ENCODE assay signal across 9 cellular contexts in genomic region chr14:103480595-103480994, GRCh38. TPM values are rescaled to one million over a fixed set of nuclear protein-coding genes. Genes with fewer than 3 reads are reported as not detected.
DNase-seq lines count a peak whose midpoint lies in the region; ATAC-seq, FAIRE-seq and TF ChIP-seq lines count a peak whose summit lies in the region.
"Had no signal": no experiment of that assay in that cellular context is flagged by ENCODE, and none has a peak within 500 bp of the region (broad histone marks: within the 10 kb centered on the region; RNA-seq: fewer than 3 reads in every experiment).

No MANE protein-coding gene starts in this region.

- H3K9me3 Mint-ChIP-seq in WTC11: no peaks in the 10 kb centered on the region

- ATAC-seq in GM18498 (IDR thresholded peaks at IDR 0.05; ENCODE audit: unreplicated experiment): peak; percentile 65
- ATAC-seq in GM21576 (IDR thresholded peaks at IDR 0.05; ENCODE audit: unreplicated experiment): peak; percentile 72
- no peak for ATAC-seq in WTC11

- peak; percentile 2 for DNase-seq in NOMO-1 treated with dmso at 0.1 percent for 144 hours (lab: John Stamatoyannopoulos, UW; ENCODE audit: unreplicated experiment)
- no peak for DNase-seq in epithelial cell of prostate (ENCODE audit: low read depth, low spot score)
- DNase-seq in frontal cortex (ENCODE audit: low spot score in 2 of 2): no peak
- no peak for DNase-seq in NCI-H345 (lab: John Stamatoyannopoulos, UW)
- DNase-seq in LoVo (ENCODE audit: low spot score): no peak
- no peak for DNase-seq in WTC11 (ENCODE audit: low spot score)
- DNase-seq: NCI-H2171 treated with DMSO at 0.1 percent for 48 hours had no signal

- FAIRE-seq in frontal cortex (lab: Jason Lieb, UNC): no peak

- no peak overlapping the region for H3K27ac Mint-ChIP-seq in WTC11

- POLR2A ChIA-PET in WTC11 (lab: Charles Lee): no interaction called here

- TF ChIP-seq CTCF in WTC11 (IDR thresholded peaks at IDR 0.05): no peak

- peaks cover 50% of the 10 kb centered on the region for H3K36me3 Mint-ChIP-seq in WTC11

- H3K27ac ChIP-seq in epithelial cell of prostate: peak overlapping the region; percentile 6

- H3K27me3 Mint-ChIP-seq in WTC11 (ENCODE audit: low read depth): no peaks in the 10 kb centered on the region

- H3K4me1 Mint-ChIP-seq in WTC11: no peaks in the 10 kb centered on the region

- H3K4me3 Mint-ChIP-seq in WTC11: no peak overlapping the region

- CTCF ChIA-PET in WTC11 (lab: Charles Lee): no interaction called here

TF ChIP-seq in WTC11, 78 proteins besides CTCF, POLR2A, EP300 and RAD21:
- no peak for TF ChIP-seq OVOL2 (CRISPR knock-in tag; IDR thresholded peaks at IDR 0.05; ENCODE audit: borderline replicate concordance)

RNA-seq across cellular contexts. Expression of gene CKB, which starts 42.0 kb away (rescaled TPM):
- total RNA-seq in frontal cortex: 260 TPM
- 529 to 555 TPM (median 531 TPM) in 3 replicates for total RNA-seq in WTC11 (2021)

RNA-seq across cellular contexts. Expression of gene TRMT61A, which starts 48.4 kb away (rescaled TPM):
- total RNA-seq in frontal cortex: 4.9 TPM
- 11.8 to 15.5 TPM (median 12.3 TPM) in 3 replicates for total RNA-seq in WTC11 (2021)
